15 cellular contexts compared by ENCODE assay signal in the genomic region with DNA sequence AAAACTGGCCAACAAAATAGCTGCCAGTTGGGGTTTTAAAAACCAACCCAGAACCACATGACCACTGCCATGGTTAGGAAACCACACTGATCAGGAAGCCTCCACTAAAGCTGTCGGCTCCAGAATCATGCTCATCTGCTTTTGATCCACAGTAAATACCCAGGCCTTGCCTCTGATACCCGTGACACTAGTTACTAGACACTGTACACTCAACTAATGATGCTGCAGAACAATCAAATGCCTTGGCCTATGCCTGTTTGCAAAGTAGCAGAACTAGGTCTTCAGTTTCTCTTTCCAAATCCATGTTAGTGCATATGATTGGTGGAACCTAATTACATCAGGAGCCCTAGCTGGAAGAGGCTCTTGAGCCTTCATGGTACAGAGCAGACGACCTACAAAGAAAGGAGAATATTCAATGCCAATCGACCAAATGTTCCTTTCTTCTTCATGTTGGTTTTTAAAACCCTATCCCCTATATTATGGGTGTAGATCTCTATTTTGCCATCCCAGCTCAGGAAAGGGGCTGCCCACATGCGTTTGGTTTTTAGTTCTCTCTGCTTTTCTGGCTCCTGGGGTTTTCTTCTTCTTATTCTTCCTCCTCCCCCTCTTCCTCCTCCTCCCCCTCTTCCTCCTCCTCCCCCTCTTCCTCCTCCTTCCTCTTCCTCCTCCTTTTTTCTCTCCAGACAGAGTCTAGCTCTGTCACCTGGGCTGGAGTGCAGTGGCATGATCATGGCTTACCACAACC.
DNase-seq lines count a peak whose midpoint lies in the region; ATAC-seq, FAIRE-seq and TF ChIP-seq lines count a peak whose summit lies in the region.
"Had no signal": no experiment of that assay in that cellular context is flagged by ENCODE, and none has a peak within 500 bp of the region (broad histone marks: within the 10 kb centered on the region; RNA-seq: fewer than 3 reads in every experiment).

No MANE protein-coding gene starts in this region.

- no peak overlapping the region for H3K9ac ChIP-seq in GM12878 (ENCODE audit: control insufficient read depth, insufficient read depth, low read length)

- no peak overlapping the region for H3K4me2 ChIP-seq in GM12878 (ENCODE audit: control insufficient read depth, insufficient read depth)
- H3K4me2 ChIP-seq: hepatocyte had no signal

- RAD21 ChIA-PET in GM12878 (lab: Charles Lee; ENCODE audit: unreplicated experiment), result interaction anchor here (0.6 to 1.1 kb wide), 3 partner anchors 72 to 77 kb away, joined by 3 to 4 read pairs (median 3); a partner anchor contains a TSS

- H3K36me3 Mint-ChIP-seq in activated naive CD4-positive, alpha-beta T cell treated with anti-CD3 and anti-CD28 coated beads, Interleukin-2, amount 10 ng/mL, durations not matched to agents 7 days and 5 days, result peaks cover 2% of the 10 kb centered on the region

- H3K27me3 ChIP-seq in GM12878 (replicated peaks in 1 of 2; ENCODE audit: control insufficient read depth in 2 of 2, insufficient read depth in 2 of 2, low read length in 1 of 2), result no peaks in the 10 kb centered on the region
- H3K27me3 ChIP-seq in thyroid gland, result no peaks in the 10 kb centered on the region
- H3K27me3 ChIP-seq in esophagus muscularis mucosa, result no peaks in the 10 kb centered on the region
- H3K27me3 ChIP-seq: brain microvascular endothelial cell, hepatocyte had no signal

- TF ChIP-seq CTCF in NB4 (IDR thresholded peaks at IDR 0.05; ENCODE audit: low read depth, low read length) (no peak), GM12878 (IDR thresholded peaks at IDR 0.05 in 2 of 3, conservative IDR thresholded peaks at IDR 0.05 in 1 of 3; ENCODE audit: control insufficient read depth in 2 of 3, extremely low read depth in 1 of 3, insufficient read depth in 1 of 3, low read depth in 3 of 3, low read length in 3 of 3) (no peak), thyroid gland (IDR thresholded peaks at IDR 0.05) (no peak), esophagus muscularis mucosa (IDR thresholded peaks at IDR 0.05) (no peak)

- FAIRE-seq in GM12878 (lab: Jason Lieb, UNC), result no peak

- ATAC-seq in GM12878, result peak; percentile 45
- no peak for ATAC-seq in GM21423 (IDR thresholded peaks at IDR 0.05; ENCODE audit: unreplicated experiment)

- no peaks in the 10 kb centered on the region for H3K9me3 ChIP-seq in GM12878 (replicated peaks; ENCODE audit: control insufficient read depth, insufficient read depth, low read length)
- H3K9me3 ChIP-seq in thyroid gland, result no peaks in the 10 kb centered on the region
- no peaks in the 10 kb centered on the region for H3K9me3 ChIP-seq in esophagus muscularis mucosa
- H3K9me3 ChIP-seq: prostate gland had no signal

- H3K27ac ChIP-seq in GM12878 (ENCODE audit: control insufficient read depth, insufficient read depth) (no peak overlapping the region), thyroid gland (no peak overlapping the region), esophagus muscularis mucosa (replicated peaks in 1 of 4) (no peak overlapping the region)
- H3K27ac ChIP-seq: brain microvascular endothelial cell, C4-2B, hepatocyte, prostate gland had no signal

- no peak for TF ChIP-seq EP300 in GM12878 (IDR thresholded peaks at IDR 0.05; ENCODE audit: borderline replicate concordance in 1 of 2, control insufficient read depth in 1 of 2, low read depth in 2 of 2, low read length in 2 of 2)
- TF ChIP-seq EP300 in esophagus muscularis mucosa (IDR thresholded peaks at IDR 0.05), result no peak

- H3K4me3 ChIP-seq in NB4 (ENCODE audit: low read depth, low read length), result no peak overlapping the region
- H3K4me3 ChIP-seq in GM12878, result no peak overlapping the region
- H3K4me3 ChIP-seq in thyroid gland (replicated peaks in 1 of 3), result no peak overlapping the region
- no peak overlapping the region for H3K4me3 ChIP-seq in esophagus muscularis mucosa
- H3K4me3 ChIP-seq: hepatocyte, lung, prostate gland had no signal

- no peaks in the 10 kb centered on the region for H3K79me2 ChIP-seq in GM12878 (ENCODE audit: control insufficient read depth, insufficient read depth, low read length)

- H3K27me3 Mint-ChIP-seq in activated naive CD4-positive, alpha-beta T cell treated with anti-CD3 and anti-CD28 coated beads, Interleukin-2, amount 10 ng/mL, durations not matched to agents 7 days and 5 days, result no peaks in the 10 kb centered on the region

- in situ Hi-C loops in GM12878 (cut with MboI), result no loop called here

- H3K4me3 Mint-ChIP-seq in activated naive CD4-positive, alpha-beta T cell treated with anti-CD3 and anti-CD28 coated beads, Interleukin-2, amount 10 ng/mL, durations not matched to agents 7 days and 5 days, result no peak overlapping the region

- SMC1A ChIA-PET in GM12878 (lab: Charles Lee; ENCODE audit: uncharacterized antibody, unreplicated experiment), result interaction anchor here (1.3 kb wide), 1 partner anchor 250 kb away, joined by 6 read pairs; no protein-coding TSS in a partner anchor

- peak overlapping the region; percentile 72 for H3K27ac Mint-ChIP-seq in activated naive CD4-positive, alpha-beta T cell treated with anti-CD3 and anti-CD28 coated beads, Interleukin-2, amount 10 ng/mL, durations not matched to agents 7 days and 5 days

- CTCF ChIA-PET in activated naive CD4-positive, alpha-beta T cell treated with anti-CD3 and anti-CD28 coated beads, Interleukin-2, amount 10 ng/mL, durations not matched to agents 7 days and 5 days (lab: Charles Lee), result no interaction called here
- CTCF ChIA-PET in GM12878 (lab: Yijun Ruan, JAX), result no interaction called here

- peaks cover 6% of the 10 kb centered on the region for H3K9me3 Mint-ChIP-seq in activated naive CD4-positive, alpha-beta T cell treated with anti-CD3 and anti-CD28 coated beads, Interleukin-2, amount 10 ng/mL, durations not matched to agents 7 days and 5 days

- peaks cover 8% of the 10 kb centered on the region for H3K4me1 Mint-ChIP-seq in activated naive CD4-positive, alpha-beta T cell treated with anti-CD3 and anti-CD28 coated beads, Interleukin-2, amount 10 ng/mL, durations not matched to agents 7 days and 5 days

- 42% methylated on average over 5 of the region's 5 CpGs for WGBS in GM12878 (ENCODE audit: insufficient coverage, insufficient replicate concordance, low lambda C conversion rate, missing lambda C conversion rate)
- 67 to 76% methylated on average over 5 of the region's 5 CpGs for WGBS in thyroid gland, 2 donors
- WGBS in esophagus muscularis mucosa, result 95% methylated on average over 5 of the region's 5 CpGs

- TF ChIP-seq POLR2A in NB4 (IDR thresholded peaks at IDR 0.05; ENCODE audit: extremely low read depth, insufficient read length) (no peak), GM12878 (IDR thresholded peaks at IDR 0.05; ENCODE audit: low read depth, low read length) (no peak), thyroid gland (IDR thresholded peaks at IDR 0.05) (no peak), esophagus muscularis mucosa (IDR thresholded peaks at IDR 0.05; ENCODE audit: low read depth) (no peak)

- H3K36me3 ChIP-seq in GM12878 (ENCODE audit: control insufficient read depth in 2 of 2, insufficient read depth in 2 of 2, low read length in 1 of 2) (no peaks in the 10 kb centered on the region), thyroid gland (no peaks in the 10 kb centered on the region), esophagus muscularis mucosa (no peaks in the 10 kb centered on the region)
- H3K36me3 ChIP-seq: brain microvascular endothelial cell, prostate gland had no signal

- intact Hi-C loops in GM12878 (cut with micrococcal nuclease; ENCODE audit: unreplicated experiment) (no loop called here), thyroid gland (cut with DNase I) (no loop called here), esophagus muscularis mucosa (cut with DNase I) (no loop called here)

- BruUV-seq in GM12878 (replicated peaks; lab: Mats Ljungman, UMichigan), result no TSS peak

- POLR2A ChIA-PET in GM12878 (lab: Charles Lee), result interaction anchor here (0.5 kb wide), 1 partner anchor 220 kb away, joined by 4 read pairs; no protein-coding TSS in a partner anchor

- DNase-seq in activated naive CD4-positive, alpha-beta T cell treated with anti-CD3 and anti-CD28 coated beads, Interleukin-2, amount 10 ng/mL, durations not matched to agents 7 days and 5 days, result no peak
- no peak for DNase-seq in activated naive CD4-positive, alpha-beta T cell treated with anti-CD3 and anti-CD28 coated beads, Interleukin-2, amount 50 U/mL, for 16 hours
- peak; percentile 14 for DNase-seq in NB4 (ENCODE audit: low read depth)
- DNase-seq in GM12878 (ENCODE audit: low read depth, low spot score), result no peak
- peak; percentile 7 to 8 for DNase-seq in thyroid gland
- no peak for DNase-seq in esophagus muscularis mucosa (ENCODE audit: extremely low spot score)
- DNase-seq in stimulated activated CD8-positive, alpha-beta memory T cell treated with anti-CD3 and anti-CD28 coated beads, Interleukin-4, amount 100 ng/mL, for 48 hours, result no peak
- DNase-seq: brain microvascular endothelial cell, NCI-H1694 treated with DMSO at 0.1 percent for 48 hours, T-helper 9 cell had no signal

- TF ChIP-seq RAD21 in GM12878 (IDR thresholded peaks at IDR 0.05; ENCODE audit: insufficient read depth, low read depth, low read length), result no peak

- 0 out of 2 replicates have a peak, but pooled peaks cover 4% of the 10 kb centered on the region for H3K4me1 ChIP-seq in GM12878 (ENCODE audit: control insufficient read depth, insufficient read depth, low read length)
- peaks cover 4 to 7% of the 10 kb centered on the region in 2 donors for H3K4me1 ChIP-seq in thyroid gland
- H3K4me1 ChIP-seq in esophagus muscularis mucosa, result no peaks in the 10 kb centered on the region
- H3K4me1 ChIP-seq: prostate gland had no signal

- H4K20me1 ChIP-seq in GM12878 (ENCODE audit: control insufficient read depth, insufficient read depth), result no peaks in the 10 kb centered on the region

- H2AFZ ChIP-seq in GM12878 (ENCODE audit: control insufficient read depth, low read depth, low read length), result no peak overlapping the region; the same call in 1 of the 2 replicates
- H2AFZ ChIP-seq: hepatocyte had no signal

TF ChIP-seq in GM12878, 131 proteins besides CTCF, POLR2A, EP300 and RAD21:
- 0 out of 4 replicates have a peak, but pooled peaks of 1 of the 2 experiments have one; percentile 11 for TF ChIP-seq ETV6 (conservative IDR thresholded peaks at IDR 0.05 in 1 of 2, IDR thresholded peaks at IDR 0.05 in 1 of 2; ENCODE audit: borderline replicate concordance in 1 of 2, low read depth in 1 of 2)
- TF ChIP-seq RUNX3 (IDR thresholded peaks at IDR 0.05; ENCODE audit: low read length), result 0 out of 2 replicates have a peak, but pooled peaks have one; percentile 25
- TF ChIP-seq BCL11A (IDR thresholded peaks at IDR 0.05; ENCODE audit: low read depth, low read length), result no peak
- no peak for TF ChIP-seq SMAD5 (IDR thresholded peaks at IDR 0.05; ENCODE audit: low read depth)

Comparison
In these comparisons a context has a peak if more than half of its experiments do, and no peak if none do; other contexts are left out.
1. DNase-seq: peak in NB4 (single experiment) and thyroid gland (2 of 2); none in activated naive CD4-positive, alpha-beta T cell treated with anti-CD3 and anti-CD28 coated beads, Interleukin-2, amount 10 ng/mL, durations not matched to agents 7 days and 5 days (single experiment), activated naive CD4-positive, alpha-beta T cell treated with anti-CD3 and anti-CD28 coated beads, Interleukin-2, amount 50 U/mL, for 16 hours (single experiment), GM12878 (single experiment), esophagus muscularis mucosa (single experiment) and stimulated activated CD8-positive, alpha-beta memory T cell treated with anti-CD3 and anti-CD28 coated beads, Interleukin-4, amount 100 ng/mL, for 48 hours (single experiment).